In genomic region chr10:125631806-125632205, GRCh38 we compare ENCODE assay signal across 27 cellular contexts. TPM values are rescaled to one million over a fixed set of nuclear protein-coding genes. Genes with fewer than 3 reads are reported as not detected.
"Had no signal": no experiment of that assay in that cellular context is flagged by ENCODE, and none has a peak within 500 bp of the region (broad histone marks: within the 10 kb centered on the region; RNA-seq: fewer than 3 reads in every experiment).

No MANE protein-coding gene starts in this region.

- H3K36me3 ChIP-seq: ascending aorta, MG63 had no signal

- H3K4me3 Mint-ChIP-seq: activated CD8-positive, alpha-beta T cell treated with anti-CD3 and anti-CD28 coated beads, Interleukin-2, amount 10 ng/mL, durations not matched to agents 7 days and 5 days; WTC11 had no signal

- H3K9me3 ChIP-seq: ascending aorta, body of pancreas, MG63 had no signal

- H3K9me3 Mint-ChIP-seq: WTC11 had no signal

- H3K27ac Mint-ChIP-seq: activated CD8-positive, alpha-beta T cell treated with anti-CD3 and anti-CD28 coated beads, Interleukin-2, amount 10 ng/mL, durations not matched to agents 7 days and 5 days; WTC11 had no signal

- H3K27me3 ChIP-seq: ascending aorta, body of pancreas, MG63 had no signal

- H3K4me1 ChIP-seq: ascending aorta, body of pancreas had no signal

- H3K27ac ChIP-seq: ascending aorta, body of pancreas had no signal

- H3K36me3 Mint-ChIP-seq: WTC11 had no signal

- DNase-seq: activated CD4-positive, alpha-beta T cell treated with anti-CD3 and anti-CD28 coated beads for 48 hours; activated CD4-positive, alpha-beta T cell treated with anti-CD3 and anti-CD28 coated beads, Interleukin-2, amount 50 U/mL, for 4 hours; activated CD4-positive, CD25-positive, alpha-beta regulatory T cell treated with anti-CD3 and anti-CD28 coated beads, Interleukin-2, amount 50 U/mL, for 72 hours; activated CD8-positive, alpha-beta memory T cell treated with anti-CD3 and anti-CD28 coated beads, Interleukin-2, amount 50 U/mL, for 48 hours; activated CD8-positive, alpha-beta T cell treated with anti-CD3 and anti-CD28 coated beads, Interleukin-2, amount 10 ng/mL, durations not matched to agents 7 days and 5 days; activated naive CD4-positive, alpha-beta T cell treated with anti-CD3 and anti-CD28 coated beads, Interleukin-2, amount 50 U/mL, for 16 hours; activated T-cell treated with anti-CD3 and anti-CD28 coated beads, Interleukin-2, amount 50 U/mL, for 1 hour; amniotic stem cell; body of pancreas; central memory CD4-positive, alpha-beta T cell; MG63; MV-4-11; NCI-H1105; NCI-H1436; NCI-H187; NCI-H2081 treated with DMSO at 0.1 percent for 48 hours; NCI-H446 treated with DMSO at 0.1 percent for 48 hours; NCI-H524 treated with DMSO at 0.1 percent for 48 hours; NCI-H748 treated with DMSO at 0.1 percent for 48 hours; SIG-M5; T-helper 1 cell had no signal

- H3K4me3 ChIP-seq: ascending aorta, body of pancreas, MG63 had no signal

- ATAC-seq: activated CD8-positive, alpha-beta T cell treated with anti-CD3 and anti-CD28 coated beads, Interleukin-2, amount 10 ng/mL, durations not matched to agents 7 days and 5 days; body of pancreas; WTC11 had no signal

RNA-seq across cellular contexts. Expression of gene TEX36, which starts 51.2 kb away (rescaled TPM):
- total RNA-seq: activated CD8-positive, alpha-beta T cell treated with anti-CD3 and anti-CD28 coated beads, Interleukin-2, amount 10 ng/mL, durations not matched to agents 7 days and 5 days; ascending aorta; body of pancreas; bronchial epithelial cell; OCI-LY7; RPMI7951; T-helper 2 cell treated with Interferon-gamma antibody and Interleukin-4, amounts not matched to agents 100 ng/mL and 5 ng/mL, for 36 hours; WTC11 had no signal
